ENCODE assay signal across 20 cellular contexts in genomic region chr12:8605057-8605456, GRCh38. TPM values are rescaled to one million over a fixed set of nuclear protein-coding genes. Genes with fewer than 3 reads are reported as not detected.
DNase-seq lines count a peak whose midpoint lies in the region; ATAC-seq and TF ChIP-seq lines count a peak whose summit lies in the region.
"Had no signal": no experiment of that assay in that cellular context is flagged by ENCODE, and none has a peak within 500 bp of the region (broad histone marks: within the 10 kb centered on the region; RNA-seq: fewer than 3 reads in every experiment).

No MANE protein-coding gene starts in this region.

- no peak overlapping the region for H4K5ac ChIP-seq in H9 (ENCODE audit: insufficient read length, low read depth, low read length)

- H3K36me3 Mint-ChIP-seq in H9 (ENCODE audit: insufficient read depth in 1 of 3, low read depth in 3 of 3) (no peaks in the 10 kb centered on the region; a peak in 2 of 7 replicates), endodermal cell (ENCODE audit: low read depth) (no peaks in the 10 kb centered on the region)

- no peaks in the 10 kb centered on the region for H4K20me1 ChIP-seq in H9 (ENCODE audit: control insufficient read depth, insufficient read depth, insufficient read length)
- H4K20me1 ChIP-seq: BLaER1 treated with 17β-estradiol and CSF1 and Interleukin-3, amounts not matched to agents 10 nM and 100 nM had no signal

- no peak overlapping the region for H3T11ph ChIP-seq in H9 (ENCODE audit: low read length)

- ATAC-seq in HG02759 (IDR thresholded peaks at IDR 0.05; ENCODE audit: unreplicated experiment), result no peak
- no peak for ATAC-seq in mucosa of descending colon
- ATAC-seq: HCT116 had no signal

- no peak overlapping the region for H3K4ac ChIP-seq in H9 (ENCODE audit: low read depth, low read length)
- no peak overlapping the region for H3K4ac ChIP-seq in trophoblast cell (ENCODE audit: low read depth, low read length)

- H3K14ac ChIP-seq in H9 (ENCODE audit: insufficient read depth, low read length) (no peak overlapping the region), trophoblast cell (ENCODE audit: low read length) (no peak overlapping the region)

- no CpG with 5 or more reads among the region's 30 CpGs for WGBS in H9 (ENCODE audit: extremely low coverage, insufficient read length, low lambda C conversion rate)
- 97 to 98% methylated on average over 23 to 30 of the region's 30 CpGs for WGBS in endodermal cell (ENCODE audit: insufficient coverage in 1 of 2, insufficient read length in 1 of 2), 2 experiments
- no CpG with 5 or more reads among the region's 30 CpGs for WGBS in trophoblast cell (ENCODE audit: extremely low coverage, insufficient coverage, insufficient read length)

- H3K27me3 Mint-ChIP-seq in H9 (ENCODE audit: low read depth) (peaks cover 1% of the 10 kb centered on the region; the same call in 1 of the 2 replicates), endodermal cell (ENCODE audit: insufficient read depth) (no peaks in the 10 kb centered on the region)

- H3K27ac Mint-ChIP-seq in H9, result no peak overlapping the region
- no peak overlapping the region for H3K27ac Mint-ChIP-seq in endodermal cell
- H3K27ac Mint-ChIP-seq: B cell, HFFc6 had no signal

- no peak overlapping the region for H3K56ac ChIP-seq in H9 (ENCODE audit: insufficient read length, low read depth, low read length)

- intact Hi-C loops in mucosa of descending colon (cut with DNase I, micrococcal nuclease), result no loop called here

- H3K36me3 ChIP-seq in endodermal cell (ENCODE audit: control insufficient read depth, insufficient read depth, low read length), result no peaks in the 10 kb centered on the region
- no peaks in the 10 kb centered on the region for H3K36me3 ChIP-seq in trophoblast cell (ENCODE audit: control insufficient read depth in 1 of 2, insufficient read depth in 2 of 2, low read length in 2 of 2)
- no peaks in the 10 kb centered on the region for H3K36me3 ChIP-seq in mucosa of descending colon (ENCODE audit: low read depth)
- H3K36me3 ChIP-seq: BLaER1 treated with 17β-estradiol and CSF1 and Interleukin-3, amounts not matched to agents 10 nM and 100 nM had no signal

- H3K4me3 ChIP-seq in endodermal cell (ENCODE audit: low read length) (no peak overlapping the region), trophoblast cell (ENCODE audit: low read depth, low read length) (no peak overlapping the region), mucosa of descending colon (no peak overlapping the region)
- H3K4me3 ChIP-seq: BLaER1 treated with 17β-estradiol and CSF1 and Interleukin-3, amounts not matched to agents 10 nM and 100 nM had no signal

- H3K9me3 Mint-ChIP-seq in H9 (no peaks in the 10 kb centered on the region), endodermal cell (no peaks in the 10 kb centered on the region)
- H3K9me3 Mint-ChIP-seq: CD8-positive, alpha-beta memory T cell had no signal

- H2AK5ac ChIP-seq in H9 (ENCODE audit: insufficient read length, low read length) (no peak overlapping the region), trophoblast cell (ENCODE audit: low read length) (no peak overlapping the region)

- H3K9me3 ChIP-seq in H9 (ENCODE audit: control insufficient read depth, low read depth, low read length) (no peaks in the 10 kb centered on the region), endodermal cell (ENCODE audit: control insufficient read depth, low read length) (no peaks in the 10 kb centered on the region), trophoblast cell (ENCODE audit: insufficient read depth, low read depth, low read length) (peaks cover 2% of the 10 kb centered on the region), mucosa of descending colon (no peaks in the 10 kb centered on the region)

- no peak for TF ChIP-seq CTCF in H9 (conservative IDR thresholded peaks at IDR 0.05)
- TF ChIP-seq CTCF in endodermal cell (conservative IDR thresholded peaks at IDR 0.05), result no peak
- no peak for TF ChIP-seq CTCF in mucosa of descending colon (IDR thresholded peaks at IDR 0.05)

- H4K91ac ChIP-seq in H9 (ENCODE audit: insufficient read length, low read depth, low read length) (no peak overlapping the region), trophoblast cell (ENCODE audit: low read depth, low read length) (no peak overlapping the region)

- H3K4me1 Mint-ChIP-seq in H9 (peaks cover 24 to 29% of the 10 kb centered on the region in 2 experiments), endodermal cell (peaks cover 23% of the 10 kb centered on the region)

- H4K8ac ChIP-seq in H9 (replicated peaks; ENCODE audit: insufficient read length, low read depth, low read length), result no peak overlapping the region
- H4K8ac ChIP-seq in trophoblast cell (ENCODE audit: low read depth, low read length), result no peak overlapping the region

- H4K12ac ChIP-seq in trophoblast cell (ENCODE audit: low read depth, low read length), result peak overlapping the region; percentile 18

- H2BK12ac ChIP-seq in H9 (ENCODE audit: insufficient read length, low read depth, low read length) (no peak overlapping the region), trophoblast cell (ENCODE audit: low read length) (no peak overlapping the region)

- peak; percentile 30 for DNase-seq in H9
- DNase-seq in endodermal cell, result peak; percentile 45
- peak; percentile 46 to 91 for DNase-seq in trophoblast cell
- no peak for DNase-seq in NCI-H1436 (lab: John Stamatoyannopoulos, UW)
- no peak for DNase-seq in effector CD8-positive, alpha-beta T cell (lab: John Stamatoyannopoulos, UW)
- DNase-seq in mucosa of descending colon, result no peak
- DNase-seq: CD8-positive, alpha-beta memory T cell; COR-L47; DMS79; GDM1; HFFc6; IMR-90; KBM-7 had no signal

- H3K4me3 Mint-ChIP-seq in H9 (no peak overlapping the region), endodermal cell (no peak overlapping the region)
- H3K4me3 Mint-ChIP-seq: B cell; CD8-positive, alpha-beta memory T cell; HFFc6 had no signal

- H3K79me2 ChIP-seq in H9 (ENCODE audit: insufficient read depth, low read length) (no peaks in the 10 kb centered on the region), trophoblast cell (ENCODE audit: control insufficient read depth, insufficient read depth, low read length, poor library complexity) (no peaks in the 10 kb centered on the region)

- no peaks in the 10 kb centered on the region for H3K23me2 ChIP-seq in H9 (ENCODE audit: insufficient read length, low read depth, low read length, poor library complexity, severe bottlenecking)

- H3K9ac ChIP-seq in H9 (ENCODE audit: extremely low read depth, insufficient read length, low read length) (no peak overlapping the region), endodermal cell (ENCODE audit: extremely low read depth, low read length, poor library complexity, severe bottlenecking) (no peak overlapping the region), trophoblast cell (ENCODE audit: low read length) (no peak overlapping the region)
- H3K9ac ChIP-seq: BLaER1 treated with 17β-estradiol and CSF1 and Interleukin-3, amounts not matched to agents 10 nM and 100 nM had no signal

- no peak overlapping the region for H2BK120ac ChIP-seq in H9 (ENCODE audit: low read depth, low read length, poor library complexity, severe bottlenecking)
- no peak overlapping the region for H2BK120ac ChIP-seq in trophoblast cell (ENCODE audit: insufficient read depth, low read length, poor library complexity)

- H2BK15ac ChIP-seq in H9 (ENCODE audit: low read depth, low read length), result no peak overlapping the region

- H2BK20ac ChIP-seq in H9 (ENCODE audit: low read depth, low read length, poor library complexity, severe bottlenecking), result no peak overlapping the region

- H3K27me3 ChIP-seq in H9 (ENCODE audit: insufficient read depth, low read length) (no peaks in the 10 kb centered on the region), endodermal cell (ENCODE audit: control insufficient read depth, insufficient read depth, low read length, poor library complexity, severe bottlenecking) (no peaks in the 10 kb centered on the region), trophoblast cell (ENCODE audit: insufficient read depth, low read length) (no peaks in the 10 kb centered on the region)
- H3K27me3 ChIP-seq: BLaER1 treated with 17β-estradiol and CSF1 and Interleukin-3, amounts not matched to agents 10 nM and 100 nM had no signal

- H2BK5ac ChIP-seq in H9 (ENCODE audit: insufficient read length, low read length) (no peak overlapping the region), trophoblast cell (ENCODE audit: low read depth, low read length, poor library complexity) (no peak overlapping the region)

- H3K4me1 ChIP-seq in H9 (ENCODE audit: insufficient read depth, low read length) (peaks cover 2% of the 10 kb centered on the region; the same call in 1 of the 2 replicates), endodermal cell (ENCODE audit: control insufficient read depth, insufficient read depth, low read length) (peaks cover 3% of the 10 kb centered on the region), trophoblast cell (ENCODE audit: control insufficient read depth in 1 of 2, insufficient read depth in 2 of 2, low read length in 2 of 2) (no peaks in the 10 kb centered on the region), mucosa of descending colon (ENCODE audit: low read depth) (no peaks in the 10 kb centered on the region)

- H3K18ac ChIP-seq in H9 (ENCODE audit: insufficient read length, low read depth, low read length) (no peak overlapping the region), trophoblast cell (ENCODE audit: low read length) (no peak overlapping the region)

- H2AFZ ChIP-seq in H9 (ENCODE audit: low read length) (no peak overlapping the region), trophoblast cell (ENCODE audit: insufficient read depth, low read length, poor library complexity) (no peak overlapping the region)

- H3K4me2 ChIP-seq in H9 (ENCODE audit: insufficient read depth, insufficient read length, low read length), result no peak overlapping the region
- H3K4me2 ChIP-seq in trophoblast cell (ENCODE audit: low read length), result no peak overlapping the region

- H3K23ac ChIP-seq in H9 (ENCODE audit: insufficient read length, low read depth, low read length) (no peak overlapping the region), trophoblast cell (ENCODE audit: low read length) (no peak overlapping the region)

- no peaks in the 10 kb centered on the region for H3K79me1 ChIP-seq in H9 (ENCODE audit: insufficient read depth, low read depth, low read length, poor library complexity, severe bottlenecking)
- no peaks in the 10 kb centered on the region for H3K79me1 ChIP-seq in trophoblast cell (ENCODE audit: low read length)

- H3K27ac ChIP-seq in H9 (ENCODE audit: insufficient read length, low read depth, low read length) (no peak overlapping the region), endodermal cell (ENCODE audit: low read depth, low read length) (no peak overlapping the region), trophoblast cell (ENCODE audit: low read depth, low read length) (no peak overlapping the region)
- H3K27ac ChIP-seq: BLaER1 treated with 17β-estradiol and CSF1 and Interleukin-3, amounts not matched to agents 10 nM and 100 nM had no signal

RNA-seq across cellular contexts. Expression of gene AICDA, which starts 7.6 kb away (rescaled TPM):
- 0.22 TPM in 1 of 2 replicates, not detected in the other for total RNA-seq in H9 (2021)
- not detected for total RNA-seq in endodermal cell
- not detected for polyA plus RNA-seq in endodermal cell (2013, experiment 1 of 2)
- polyA plus RNA-seq in endodermal cell (2013, experiment 2 of 2), result not detected
- polyA plus RNA-seq in trophoblast cell (2013), result 0.12 and 0.62 TPM in 2 replicates
- not detected for total RNA-seq in mucosa of descending colon
- total RNA-seq: A172, Daoy, H4, HFFc6, IMR-90 had no signal
- polyA plus RNA-seq: CD8-positive, alpha-beta memory T cell; IMR-90 had no signal

RNA-seq across cellular contexts. Expression of gene MFAP5, which starts 57.6 kb away (rescaled TPM):
- 0.09 and 0.26 TPM in 2 replicates for total RNA-seq in H9 (2021)
- total RNA-seq in endodermal cell, result under 1 TPM in 1 of 2 donors, not detected in 1; 0.44 TPM
- polyA plus RNA-seq in endodermal cell (2013, experiment 1 of 2), result 0.46 TPM
- polyA plus RNA-seq in endodermal cell (2013, experiment 2 of 2), result 0.66 TPM
- polyA plus RNA-seq in trophoblast cell (2013), result 455 and 486 TPM in 2 replicates
- 10 to 100 TPM; 10.7 to 43.1 (median 25.0) TPM for total RNA-seq in mucosa of descending colon
- total RNA-seq: CD8-positive, alpha-beta memory T cell; H4 had no signal
- polyA plus RNA-seq: CD8-positive, alpha-beta memory T cell had no signal

Comparison
In these comparisons a context has a peak if more than half of its experiments do, and no peak if none do; other contexts are left out.
1. DNase-seq: peak in H9 (single experiment), endodermal cell (single experiment) and trophoblast cell (2 of 2); none in NCI-H1436 (single experiment), effector CD8-positive, alpha-beta T cell (single experiment) and mucosa of descending colon (0 of 3).